ENCODE assay signal across 9 cellular contexts in genomic region chr6:166488081-166488685, GRCh38.
DNase-seq lines count a peak whose midpoint lies in the region; ATAC-seq, FAIRE-seq and TF ChIP-seq lines count a peak whose summit lies in the region.
"Had no signal": no experiment of that assay in that cellular context is flagged by ENCODE, and none has a peak within 500 bp of the region (broad histone marks: within the 10 kb centered on the region; RNA-seq: fewer than 3 reads in every experiment).

No MANE protein-coding gene starts in this region.

- H3K9me3 ChIP-seq in gastrocnemius medialis = no peaks in the 10 kb centered on the region

- peak; percentile 44 for ATAC-seq in Right ventricle myocardium inferior
- ATAC-seq in gastrocnemius medialis = peak in 1 of 2 donors; percentile 63

- no peak for TF ChIP-seq POLR2A in gastrocnemius medialis (IDR thresholded peaks at IDR 0.05)

- no peaks in the 10 kb centered on the region for H3K27me3 ChIP-seq in gastrocnemius medialis

- peaks cover 0 to 4% (median 3%) of the 10 kb centered on the region in 3 donors for H3K9me3 Mint-ChIP-seq in IgD-negative memory B cell

- TF ChIP-seq CTCF in fibroblast of mammary gland (conservative IDR thresholded peaks at IDR 0.05; ENCODE audit: control insufficient read depth, insufficient read depth, low read depth, low read length) = no peak
- TF ChIP-seq CTCF in gastrocnemius medialis (IDR thresholded peaks at IDR 0.05 in 4 of 5, conservative IDR thresholded peaks at IDR 0.05 in 1 of 5) = no peak
- TF ChIP-seq CTCF in foreskin fibroblast (IDR thresholded peaks at IDR 0.05; ENCODE audit: low read depth, low read length) = no peak

- H3K4me3 Mint-ChIP-seq in IgD-negative memory B cell = peak overlapping the region; percentile 64 to 91 (median 74)

- peaks cover 3% of the 10 kb centered on the region for H3K36me3 Mint-ChIP-seq in IgD-negative memory B cell

- in situ Hi-C loops in gastrocnemius medialis (cut with MboI; ENCODE audit: low sequenced_read_pairs in 4 of 4) = no loop called here

- peaks cover 2 to 34% of the 10 kb centered on the region in 2 donors for H3K36me3 ChIP-seq in gastrocnemius medialis

- no peak for FAIRE-seq in RCC 7860 (lab: Jason Lieb, UNC)
- FAIRE-seq: endometrium had no signal

- no peaks in the 10 kb centered on the region for H3K27me3 Mint-ChIP-seq in IgD-negative memory B cell

- DNase-seq in Right ventricle myocardium inferior (ENCODE audit: missing footprints) (peak; percentile 77), cardiac septum (ENCODE audit: low spot score) (no peak), fibroblast of mammary gland (ENCODE audit: low read depth) (peak; percentile 10), gastrocnemius medialis (peak; percentile 29 to 50), RCC 7860 (ENCODE audit: low spot score) (no peak), foreskin fibroblast (no peak)
- DNase-seq in activated CD8-positive, alpha-beta memory T cell treated with anti-CD3 and anti-CD28 coated beads for 48 hours (ENCODE audit: low read depth in 2 of 3, low spot score in 2 of 3) = peak in 2 of 3 experiments; percentile 43 to 44

- H3K4me1 Mint-ChIP-seq in IgD-negative memory B cell = peaks cover 12 to 17% (median 14%) of the 10 kb centered on the region in 3 donors

- H3K27ac Mint-ChIP-seq in IgD-negative memory B cell = peak overlapping the region; percentile 81 to 98 (median 84)

- H3K27ac ChIP-seq in gastrocnemius medialis = peak overlapping the region in 3 of 4 donors; percentile 9 to 55 (median 28)

- H3K4me1 ChIP-seq in gastrocnemius medialis = peaks cover 0 to 8% of the 10 kb centered on the region in 2 donors

- H3K4me3 ChIP-seq in fibroblast of mammary gland (ENCODE audit: control insufficient read depth, low read depth, low read length) = no peak overlapping the region
- no peak overlapping the region for H3K4me3 ChIP-seq in gastrocnemius medialis
- no peak overlapping the region for H3K4me3 ChIP-seq in foreskin fibroblast (ENCODE audit: low read depth in 1 of 2, low read length in 2 of 2)

- intact Hi-C loops in Right ventricle myocardium inferior (cut with DNase I) (loop anchor here (5.0 kb wide), 1 partner anchor 139 kb away; the partner anchor contains the start of gene RPS6KA2), cardiac septum (cut with DNase I) (no loop called here), gastrocnemius medialis (cut with DNase I; ENCODE audit: low total_unique reads) (no loop called here)

Comparison
In these comparisons a context has a peak if more than half of its experiments do, and no peak if none do; other contexts are left out.
1. DNase-seq: peak in Right ventricle myocardium inferior (single experiment), activated CD8-positive, alpha-beta memory T cell treated with anti-CD3 and anti-CD28 coated beads for 48 hours (2 of 3), fibroblast of mammary gland (single experiment) and gastrocnemius medialis (2 of 2); none in cardiac septum (single experiment), RCC 7860 (single experiment) and foreskin fibroblast (0 of 2).